Comparison of ENCODE assay signal across 10 cellular contexts in genomic region chr21:42515708-42516502, GRCh38. TPM values are rescaled to one million over a fixed set of nuclear protein-coding genes. Genes with fewer than 3 reads are reported as not detected.
DNase-seq lines count a peak whose midpoint lies in the region; ATAC-seq and TF ChIP-seq lines count a peak whose summit lies in the region.
"Had no signal": no experiment of that assay in that cellular context is flagged by ENCODE, and none has a peak within 500 bp of the region (broad histone marks: within the 10 kb centered on the region; RNA-seq: fewer than 3 reads in every experiment).

No MANE protein-coding gene starts in this region.

- H3K36me3 ChIP-seq in gastroesophageal sphincter, result peaks cover 0 to 21% of the 10 kb centered on the region in 2 donors
- H3K36me3 ChIP-seq: thoracic aorta had no signal

- H3K9me3 ChIP-seq in gastroesophageal sphincter, result no peaks in the 10 kb centered on the region
- H3K9me3 ChIP-seq: thoracic aorta had no signal

- peak overlapping the region; percentile 48 to 97 (median 83) for H3K27ac Mint-ChIP-seq in naive B cell

- no peak overlapping the region for H3K4me3 ChIP-seq in gastroesophageal sphincter

- no peaks in the 10 kb centered on the region for H3K27me3 ChIP-seq in gastroesophageal sphincter

- TF ChIP-seq POLR2A in gastroesophageal sphincter (IDR thresholded peaks at IDR 0.05), result no peak

- TF ChIP-seq EP300 in gastroesophageal sphincter (IDR thresholded peaks at IDR 0.05), result no peak

- H3K4me1 ChIP-seq in gastroesophageal sphincter, result peaks cover 0 to 27% (median 3%) of the 10 kb centered on the region in 3 donors

- peaks cover 18 to 25% of the 10 kb centered on the region in 2 donors for H3K36me3 Mint-ChIP-seq in naive B cell

- no peak for ATAC-seq in naive B cell (ENCODE audit: low read depth in 2 of 2)
- no peak for ATAC-seq in gastroesophageal sphincter
- ATAC-seq in GM19455 (IDR thresholded peaks at IDR 0.05; ENCODE audit: unreplicated experiment), result no peak

- WGBS in gastroesophageal sphincter (ENCODE audit: low coverage in 1 of 2), 2 donors, result 75 to 92% methylated on average over 2 to 6 of the region's 12 CpGs

- no peak for TF ChIP-seq CTCF in gastroesophageal sphincter (IDR thresholded peaks at IDR 0.05)

- H3K4me3 Mint-ChIP-seq in naive B cell, result peak overlapping the region in 7 of 8 donors; percentile 70 to 95 (median 91)

- H3K9me3 Mint-ChIP-seq in naive B cell, result no peaks in the 10 kb centered on the region

- no peak overlapping the region for H3K27ac ChIP-seq in gastroesophageal sphincter
- H3K27ac ChIP-seq: thoracic aorta had no signal

- peaks cover 33 to 67% (median 46%) of the 10 kb centered on the region in 3 donors for H3K4me1 Mint-ChIP-seq in naive B cell

- in situ Hi-C loops in T47D (cut with HindIII; ENCODE audit: low pct_unique_long_range_greater_than_20kb, low sequenced_read_pairs), result no loop called here

- DNase-seq in DMS79 (lab: John Stamatoyannopoulos, UW), result peak; percentile 79
- DNase-seq in NCI-H2029 treated with DMSO at 0.1 percent for 48 hours (lab: John Stamatoyannopoulos, UW), result peak; percentile 82
- DNase-seq in T47D (ENCODE audit: low read depth in 1 of 2, low spot score in 1 of 2), result peak; percentile 84 to 92
- DNase-seq in naive B cell, result no peak
- DNase-seq in H4 (ENCODE audit: low spot score), result no peak
- no peak for DNase-seq in NCI-H526 (lab: John Stamatoyannopoulos, UW)
- DNase-seq: effector memory CD4-positive, alpha-beta T cell had no signal

- H3K27me3 Mint-ChIP-seq in naive B cell, result no peaks in the 10 kb centered on the region

RNA-seq across cellular contexts. Expression of gene SLC37A1, which starts 2.3 kb away (rescaled TPM):
- 10 to 100 TPM in 4 of 6 donors, 1 to 10 TPM in 2; 4.9 to 15.7 (median 11.2) TPM for polyA plus RNA-seq in naive B cell (ENCODE audit: low read depth in 6 of 6)
- total RNA-seq in H4 (2014; rRNA removed; shearing (Covaris generic)), result 6.7 and 9.2 TPM in 2 replicates
- 1 to 10 TPM; 3.7 to 7.8 (median 4.3) TPM for total RNA-seq in gastroesophageal sphincter

RNA-seq across cellular contexts. Expression of gene RSPH1, which starts 19.9 kb away (rescaled TPM):
- polyA plus RNA-seq in naive B cell (ENCODE audit: low read depth in 6 of 6), result not detected
- not detected in 2 replicates for total RNA-seq in H4 (2014; rRNA removed; shearing (Covaris generic))
- total RNA-seq in gastroesophageal sphincter, result 1 to 10 TPM in 2 of 4 donors, under 1 TPM in 1, not detected in 1; 0.99 to 1.9 (median 1.9) TPM

Comparison
In these comparisons a context has a peak if more than half of its experiments do, and no peak if none do; other contexts are left out.
1. DNase-seq: peak in DMS79 (single experiment), NCI-H2029 treated with DMSO at 0.1 percent for 48 hours (single experiment) and T47D (2 of 2); none in naive B cell (single experiment), H4 (single experiment) and NCI-H526 (0 of 2).